ENCODE assay signal across 13 cellular contexts in the genomic region with DNA sequence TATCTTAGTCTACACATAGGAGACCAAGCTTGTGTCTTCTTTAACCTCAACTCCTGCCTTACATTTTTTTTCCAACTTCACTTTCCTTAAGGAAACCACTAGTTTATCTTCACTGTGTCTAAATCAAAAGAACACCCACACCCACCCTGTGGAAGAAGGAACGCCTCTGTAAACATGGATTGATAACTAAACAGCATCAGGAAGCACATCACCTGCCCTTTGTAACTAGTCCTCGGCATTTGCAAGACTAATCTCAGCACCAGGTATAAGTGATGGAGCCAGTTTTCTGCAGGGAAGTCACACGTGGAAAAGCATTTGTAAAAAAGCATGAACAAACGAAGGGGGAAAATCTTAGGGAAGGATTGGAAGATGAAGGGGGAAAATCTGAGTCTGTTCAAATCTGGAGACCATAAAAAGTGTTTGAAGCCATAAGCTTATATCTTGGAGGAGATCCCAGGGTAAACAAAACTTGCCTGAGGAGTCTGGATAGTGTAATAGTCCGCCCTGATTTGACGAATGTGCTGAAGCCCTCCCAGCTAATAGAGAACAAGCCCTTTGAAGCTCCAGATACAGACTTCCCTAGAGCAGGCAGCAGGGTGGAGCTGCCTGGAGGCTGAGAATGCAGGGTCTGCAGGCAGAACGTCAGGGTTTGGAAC.
"Had no signal": no experiment of that assay in that cellular context is flagged by ENCODE, and none has a peak within 500 bp of the region (broad histone marks: within the 10 kb centered on the region; RNA-seq: fewer than 3 reads in every experiment).

No MANE protein-coding gene starts in this region.

- H3K9me3 ChIP-seq: neutrophil had no signal

- H3K27me3 ChIP-seq: neutrophil had no signal

- H3K4me3 Mint-ChIP-seq: activated CD4-positive, alpha-beta memory T cell treated with anti-CD3 and anti-CD28 coated beads, Interleukin-2, amount 10 ng/mL, durations not matched to agents 7 days and 5 days; activated T-cell treated with anti-CD3 and anti-CD28 coated beads, Interleukin-2, amount 50 U/mL, for 24 hours; endodermal cell; naive thymus-derived CD8-positive, alpha-beta T cell; stimulated activated naive CD8-positive, alpha-beta T cell treated with anti-CD3 and anti-CD28 coated beads, Interleukin-15, Interleukin-2, amounts not matched to agents 100 ng/mL and 50 ng/mL, for 24 hours; T-helper 17 cell had no signal

- H3K27ac Mint-ChIP-seq: activated CD4-positive, alpha-beta memory T cell treated with anti-CD3 and anti-CD28 coated beads, Interleukin-2, amount 10 ng/mL, durations not matched to agents 7 days and 5 days; activated T-cell treated with anti-CD3 and anti-CD28 coated beads, Interleukin-2, amount 50 U/mL, for 24 hours; endodermal cell; stimulated activated naive CD8-positive, alpha-beta T cell treated with anti-CD3 and anti-CD28 coated beads, Interleukin-15, Interleukin-2, amounts not matched to agents 100 ng/mL and 50 ng/mL, for 24 hours; T-helper 17 cell had no signal

- H3K4me1 Mint-ChIP-seq: activated CD4-positive, alpha-beta memory T cell treated with anti-CD3 and anti-CD28 coated beads, Interleukin-2, amount 10 ng/mL, durations not matched to agents 7 days and 5 days; T-helper 17 cell had no signal

- DNase-seq: activated CD4-positive, alpha-beta memory T cell treated with anti-CD3 and anti-CD28 coated beads, Interleukin-2, amount 10 ng/mL, durations not matched to agents 7 days and 5 days; activated CD4-positive, alpha-beta T cell treated with anti-CD3 and anti-CD28 coated beads for 4 hours; activated effector memory CD4-positive, alpha-beta T cell treated with Interleukin-2 at 50 U/mL for 16 hours; activated naive CD4-positive, alpha-beta T cell treated with anti-CD3 and anti-CD28 coated beads, Interleukin-2, amount 50 U/mL, for 16 hours; activated T-cell treated with anti-CD3 and anti-CD28 coated beads, Interleukin-2, amount 50 U/mL, for 24 hours; dermis blood vessel endothelial cell; endodermal cell; midbrain; naive thymus-derived CD8-positive, alpha-beta T cell; posterior cingulate gyrus; T-helper 17 cell had no signal

- H3K27me3 Mint-ChIP-seq: activated T-cell treated with anti-CD3 and anti-CD28 coated beads, Interleukin-2, amount 50 U/mL, for 24 hours; T-helper 17 cell had no signal

- H3K9me3 Mint-ChIP-seq: activated CD4-positive, alpha-beta memory T cell treated with anti-CD3 and anti-CD28 coated beads, Interleukin-2, amount 10 ng/mL, durations not matched to agents 7 days and 5 days; activated T-cell treated with anti-CD3 and anti-CD28 coated beads, Interleukin-2, amount 50 U/mL, for 24 hours; stimulated activated naive CD8-positive, alpha-beta T cell treated with anti-CD3 and anti-CD28 coated beads, Interleukin-15, Interleukin-2, amounts not matched to agents 100 ng/mL and 50 ng/mL, for 24 hours had no signal

- H3K36me3 ChIP-seq: neutrophil had no signal

- H3K27ac ChIP-seq: neutrophil had no signal

- ATAC-seq: naive thymus-derived CD8-positive, alpha-beta T cell; T-helper 17 cell had no signal
